19 cellular contexts compared by ENCODE assay signal in the genomic region with DNA sequence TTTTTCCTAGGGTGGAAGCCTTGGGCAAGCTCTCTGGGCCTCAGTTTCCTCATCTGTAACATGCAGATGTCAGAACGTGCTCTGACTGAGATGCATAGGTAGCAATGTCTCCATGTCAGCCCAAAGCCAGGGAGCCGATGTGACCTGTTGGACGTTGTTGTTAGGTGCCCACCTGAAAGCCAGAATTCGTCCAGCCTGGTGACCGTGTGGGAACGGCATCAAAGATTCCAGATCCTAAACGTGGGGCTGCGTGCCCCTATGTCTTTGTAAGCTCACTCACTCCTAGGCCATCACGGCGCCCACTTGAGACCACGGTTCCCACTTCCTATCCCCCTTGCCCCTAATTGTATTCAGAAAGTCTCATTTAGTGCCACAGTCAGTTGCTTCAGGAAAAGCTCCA. TPM values are rescaled to one million over a fixed set of nuclear protein-coding genes. Genes with fewer than 3 reads are reported as not detected.
A peak's percentile ranks its signal among the peaks of the same experiment; 100 is the strongest.
DNase-seq lines count a peak whose midpoint lies in the region; ATAC-seq and TF ChIP-seq lines count a peak whose summit lies in the region.
"Had no signal": no experiment of that assay in that cellular context is flagged by ENCODE, and none has a peak within 500 bp of the region (broad histone marks: within the 10 kb centered on the region; RNA-seq: fewer than 3 reads in every experiment).

No MANE protein-coding gene starts in this region.

- H3K4me1 ChIP-seq in esophagus squamous epithelium = peaks cover 58 to 74% (median 64%) of the 10 kb centered on the region in 3 donors
- peaks cover 18% of the 10 kb centered on the region for H3K4me1 ChIP-seq in parathyroid adenoma
- peaks cover 17 to 43% (median 25%) of the 10 kb centered on the region in 4 donors for H3K4me1 ChIP-seq in transverse colon
- H3K4me1 ChIP-seq in CD8-positive, alpha-beta T cell (ENCODE audit: insufficient read depth, low read length) = no peaks in the 10 kb centered on the region
- peaks cover 3% of the 10 kb centered on the region for H3K4me1 ChIP-seq in GM23338 (ENCODE audit: insufficient read depth)

- H3K27me3 ChIP-seq in esophagus squamous epithelium (no peaks in the 10 kb centered on the region), parathyroid adenoma (ENCODE audit: control insufficient read depth, insufficient read depth, low read length) (no peaks in the 10 kb centered on the region), transverse colon (no peaks in the 10 kb centered on the region), GM23338 (ENCODE audit: insufficient read depth) (no peaks in the 10 kb centered on the region)
- H3K27me3 ChIP-seq in CD8-positive, alpha-beta T cell (ENCODE audit: insufficient read depth, low read length) = no peaks in the 10 kb centered on the region
- H3K27me3 ChIP-seq: pancreas had no signal

- no peaks in the 10 kb centered on the region for H3F3A ChIP-seq in GM23338 (replicated peaks; ENCODE audit: low read depth)

- TF ChIP-seq POLR2A in esophagus squamous epithelium (IDR thresholded peaks at IDR 0.05) = no peak
- TF ChIP-seq POLR2A in transverse colon (IDR thresholded peaks at IDR 0.05) = no peak

- peak overlapping the region; percentile 64 for H3K27ac ChIP-seq in angular gyrus (ENCODE audit: low read depth, low read length)
- H3K27ac ChIP-seq in esophagus squamous epithelium = peak overlapping the region; percentile 87 to 96 (median 94)
- peak overlapping the region; percentile 74 for H3K27ac ChIP-seq in parathyroid adenoma
- H3K27ac ChIP-seq in transverse colon = peak overlapping the region; percentile 72 to 88 (median 76)
- no peak overlapping the region for H3K27ac ChIP-seq in CD8-positive, alpha-beta T cell (ENCODE audit: low read depth, low read length)
- no peak overlapping the region for H3K27ac ChIP-seq in GM23338 (ENCODE audit: low read depth)
- H3K27ac ChIP-seq: C4-2B, pancreas had no signal

- ATAC-seq in GM18868 (IDR thresholded peaks at IDR 0.05; ENCODE audit: unreplicated experiment) (no peak), GM23338 (no peak)
- no peak for ATAC-seq in CD8-positive, alpha-beta T cell

- H3K9me3 Mint-ChIP-seq in CD8-positive, alpha-beta T cell = no peaks in the 10 kb centered on the region
- no peaks in the 10 kb centered on the region for H3K9me3 Mint-ChIP-seq in GM23338
- H3K9me3 Mint-ChIP-seq: activated T-helper 2 cell treated with anti-CD3 and anti-CD28 coated beads, Interferon-gamma antibody, Interleukin-2, Interleukin-4, amounts not matched to agents 10 μg/mL and 5 μg/mL and 100 μg/mL, durations not matched to agents 14 hours and 24 hours and 36 hours had no signal

- H3K4me3 Mint-ChIP-seq in CD8-positive, alpha-beta T cell = no peak overlapping the region
- no peak overlapping the region for H3K4me3 Mint-ChIP-seq in GM23338
- H3K4me3 Mint-ChIP-seq: T-helper 17 cell had no signal

- no peaks in the 10 kb centered on the region for H3K9me2 ChIP-seq in GM23338 (ENCODE audit: insufficient read depth)

- intact Hi-C loops in esophagus squamous epithelium (cut with DNase I) = no loop called here
- intact Hi-C loops in transverse colon (cut with DNase I; ENCODE audit: low total_unique reads) = loop anchor here (5.0 to 10.0 kb wide), 2 partner anchors 54 to 236 kb away; no protein-coding TSS in a partner anchor
- intact Hi-C loops in CD8-positive, alpha-beta T cell (cut with DNase I, micrococcal nuclease) = loop anchor here in 1 of 2 experiments (5.0 kb wide), 1 partner anchor 389 kb away; a partner anchor contains a TSS

- no peaks in the 10 kb centered on the region for H3K9me3 ChIP-seq in esophagus squamous epithelium
- no peaks in the 10 kb centered on the region for H3K9me3 ChIP-seq in parathyroid adenoma (ENCODE audit: control insufficient read depth, low read length)
- H3K9me3 ChIP-seq in transverse colon = no peaks in the 10 kb centered on the region
- no peaks in the 10 kb centered on the region for H3K9me3 ChIP-seq in CD8-positive, alpha-beta T cell (ENCODE audit: low read length)
- H3K9me3 ChIP-seq: pancreas had no signal

- H3K36me3 ChIP-seq in esophagus squamous epithelium (peaks cover 3 to 26% (median 4%) of the 10 kb centered on the region in 3 donors), parathyroid adenoma (ENCODE audit: control insufficient read depth, insufficient read depth, low read length) (no peaks in the 10 kb centered on the region), transverse colon (no peaks in the 10 kb centered on the region), GM23338 (ENCODE audit: insufficient read depth) (peaks cover 11% of the 10 kb centered on the region; the same call in 1 of the 2 replicates)
- H3K36me3 ChIP-seq in CD8-positive, alpha-beta T cell (ENCODE audit: insufficient read depth, low read length) = no peaks in the 10 kb centered on the region
- H3K36me3 ChIP-seq: pancreas had no signal

- H3K79me2 ChIP-seq in parathyroid adenoma (peaks cover 2% of the 10 kb centered on the region), GM23338 (replicated peaks; ENCODE audit: insufficient read depth) (no peaks in the 10 kb centered on the region)

- peaks cover 4% of the 10 kb centered on the region for H3K27me3 Mint-ChIP-seq in CD8-positive, alpha-beta T cell (ENCODE audit: low read depth)
- H3K27me3 Mint-ChIP-seq in GM23338 (ENCODE audit: insufficient read depth, low read depth, poor library complexity) = peaks cover 2% of the 10 kb centered on the region

- no peak overlapping the region for H3K9ac ChIP-seq in parathyroid adenoma

- H3K27ac Mint-ChIP-seq in CD8-positive, alpha-beta T cell = no peak overlapping the region
- no peak overlapping the region for H3K27ac Mint-ChIP-seq in GM23338
- H3K27ac Mint-ChIP-seq: activated T-helper 2 cell treated with anti-CD3 and anti-CD28 coated beads, Interferon-gamma antibody, Interleukin-2, Interleukin-4, amounts not matched to agents 10 μg/mL and 5 μg/mL and 100 μg/mL, durations not matched to agents 14 hours and 24 hours and 36 hours; T-helper 17 cell had no signal

- no peak overlapping the region for H3K4me3 ChIP-seq in esophagus squamous epithelium
- no peak overlapping the region for H3K4me3 ChIP-seq in parathyroid adenoma (ENCODE audit: low read depth, low read length)
- no peak overlapping the region for H3K4me3 ChIP-seq in transverse colon
- no peak overlapping the region for H3K4me3 ChIP-seq in CD8-positive, alpha-beta T cell (ENCODE audit: low read depth, low read length)
- H3K4me3 ChIP-seq in GM23338 = no peak overlapping the region
- H3K4me3 ChIP-seq: pancreas had no signal

- TF ChIP-seq CTCF in esophagus squamous epithelium (IDR thresholded peaks at IDR 0.05) = no peak
- no peak for TF ChIP-seq CTCF in parathyroid adenoma (IDR thresholded peaks at IDR 0.05)
- TF ChIP-seq CTCF in transverse colon (IDR thresholded peaks at IDR 0.05) = no peak
- no peak for TF ChIP-seq CTCF in CD8-positive, alpha-beta T cell (IDR thresholded peaks at IDR 0.05)
- TF ChIP-seq CTCF in GM23338 (conservative IDR thresholded peaks at IDR 0.05; ENCODE audit: low read depth in 2 of 2) = no peak

- no peaks in the 10 kb centered on the region for H4K20me1 ChIP-seq in GM23338 (replicated peaks; ENCODE audit: insufficient read depth)

- TF ChIP-seq EP300 in transverse colon (IDR thresholded peaks at IDR 0.05; ENCODE audit: low read depth) = no peak

- WGBS in esophagus squamous epithelium, 2 donors = 77 to 87% methylated on average over 6 of the region's 11 CpGs
- 93% methylated on average over 11 of the region's 11 CpGs; no CpG with 5 or more reads in 1 of the 2 donors for WGBS in transverse colon (ENCODE audit: low coverage in 1 of 2), 2 donors

- DNase-seq in esophagus squamous epithelium (lab: John Stamatoyannopoulos, UW) (no peak), transverse colon (no peak), GM23338 (ENCODE audit: low spot score) (no peak)
- no peak for DNase-seq in CD8-positive, alpha-beta T cell
- DNase-seq: DMS153; erythroblast; islet precursor cell; NCI-H345; SIG-M5; stimulated activated CD4-positive, alpha-beta T cell treated with anti-CD3 and anti-CD28 coated beads, Interleukin-15, amount 100 ng/mL, for 24 hours; stimulated activated naive CD4-positive, alpha-beta T cell treated with Interleukin-2 at 50 U/mL for 16 hours; T-helper 17 cell had no signal

- in situ Hi-C loops in transverse colon (cut with MboI; ENCODE audit: low pct_ligation_motif_present in 1 of 4, low pct_unique_long_range_greater_than_20kb in 1 of 4, low sequenced_read_pairs in 3 of 4) = loop anchor here (5.0 to 25.0 kb wide), 3 partner anchors 106 to 289 kb away; no protein-coding TSS in a partner anchor

- H3K4me2 ChIP-seq in parathyroid adenoma (ENCODE audit: low read length) (no peak overlapping the region), GM23338 (no peak overlapping the region)

- H2AFZ ChIP-seq in parathyroid adenoma = no peak overlapping the region
- no peak overlapping the region for H2AFZ ChIP-seq in GM23338

- POLR2A ChIA-PET in CD8-positive, alpha-beta T cell (lab: Charles Lee) = no interaction called here

- H3K36me3 Mint-ChIP-seq in CD8-positive, alpha-beta T cell = no peaks in the 10 kb centered on the region
- H3K36me3 Mint-ChIP-seq in GM23338 (ENCODE audit: low read depth) = peaks cover 60% of the 10 kb centered on the region

- H3K4me1 Mint-ChIP-seq in CD8-positive, alpha-beta T cell (ENCODE audit: low read depth) = no peaks in the 10 kb centered on the region
- H3K4me1 Mint-ChIP-seq in GM23338 = peaks cover 12% of the 10 kb centered on the region

- CTCF ChIA-PET in CD8-positive, alpha-beta T cell (lab: Charles Lee) = no interaction called here

RNA-seq across cellular contexts. Expression of a gene that starts 48.2 kb away (rescaled TPM):
- 100 to 1,000 TPM in 2 of 4 donors, 10 to 100 TPM in 2; 33.7 to 546 (median 86.3) TPM for total RNA-seq in esophagus squamous epithelium
- 10 to 100 TPM; 48.6 to 92.1 (median 68.9) TPM for total RNA-seq in transverse colon
- total RNA-seq in CD8-positive, alpha-beta T cell = not detected
- total RNA-seq in GM23338 (2014; rRNA removed; shearing (Covaris generic)) = 134 and 137 TPM in 2 replicates
- polyA plus RNA-seq in GM23338 (2016; fragmentation: Nextera tagmentation; extraction: Ambion mirVana) = 88.4 and 90.1 TPM in 2 replicates
- total RNA-seq: activated CD8-positive, alpha-beta memory T cell treated with anti-CD3 and anti-CD28 coated beads for 36 hours; activated T-helper 2 cell treated with anti-CD3 and anti-CD28 coated beads, Interferon-gamma antibody, Interleukin-2, Interleukin-4, amounts not matched to agents 10 μg/mL and 5 μg/mL and 100 μg/mL, durations not matched to agents 14 hours and 24 hours and 36 hours had no signal

Comparison
In these comparisons a context has a peak if more than half of its experiments do, and no peak if none do; other contexts are left out.
1. H3K27ac ChIP-seq: peak in angular gyrus (single experiment), esophagus squamous epithelium (4 of 4), parathyroid adenoma (single experiment) and transverse colon (4 of 4); none in CD8-positive, alpha-beta T cell (single experiment) and GM23338 (single experiment).
2. RNA of a gene that starts 48.2 kb away (total RNA-seq): 134 to 137 TPM in GM23338, 33.7 to 546 TPM in esophagus squamous epithelium and 48.6 to 92.1 TPM in transverse colon; not detected in CD8-positive, alpha-beta T cell; every median in the first group is over 10 times any median in the second.